17 cellular contexts compared by ENCODE assay signal in the genomic region with DNA sequence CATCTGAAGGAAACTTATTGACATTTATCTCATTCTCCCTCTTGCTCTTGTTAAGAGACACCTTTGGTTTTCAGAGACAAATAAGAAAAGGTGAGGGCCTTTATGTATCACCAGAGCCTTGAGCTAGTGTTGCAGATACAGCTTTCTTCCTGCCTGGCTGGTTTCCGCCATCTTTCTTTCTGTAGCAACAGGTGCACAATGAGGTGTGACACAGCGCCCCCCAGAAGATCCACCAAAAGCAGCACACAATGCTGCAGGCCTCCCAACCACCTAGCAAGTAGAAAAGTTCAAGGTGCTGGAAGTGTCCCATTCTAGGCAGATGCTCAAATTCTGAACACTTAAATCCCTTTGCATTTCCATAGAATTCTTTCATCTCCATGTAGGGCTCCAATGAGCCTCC.
"Had no signal": no experiment of that assay in that cellular context is flagged by ENCODE, and none has a peak within 500 bp of the region (broad histone marks: within the 10 kb centered on the region; RNA-seq: fewer than 3 reads in every experiment).

No MANE protein-coding gene starts in this region.

- H3K4me3 Mint-ChIP-seq: activated CD4-positive, alpha-beta T cell treated with anti-CD3 and anti-CD28 coated beads, Interleukin-2, amount 10 ng/mL, durations not matched to agents 7 days and 5 days; activated naive CD4-positive, alpha-beta T cell treated with anti-CD3 and anti-CD28 coated beads, Interleukin-2, amount 10 ng/mL, durations not matched to agents 7 days and 5 days; activated T-helper 17 cell treated with anti-CD3 and anti-CD28 coated beads, Interleukin-2, amount 50 U/mL, for 72 hours; neural progenitor cell had no signal

- H3K4me3 ChIP-seq: body of pancreas, lower lobe of right lung, neural progenitor cell, thoracic aorta, upper lobe of right lung had no signal

- H3K36me3 ChIP-seq: lower lobe of right lung, neural progenitor cell, upper lobe of right lung had no signal

- H3K4me2 ChIP-seq: neural progenitor cell had no signal

- H3K27ac Mint-ChIP-seq: activated CD4-positive, alpha-beta T cell treated with anti-CD3 and anti-CD28 coated beads, Interleukin-2, amount 10 ng/mL, durations not matched to agents 7 days and 5 days; activated naive CD4-positive, alpha-beta T cell treated with anti-CD3 and anti-CD28 coated beads, Interleukin-2, amount 10 ng/mL, durations not matched to agents 7 days and 5 days; neural progenitor cell had no signal

- DNase-seq: activated CD4-positive, alpha-beta T cell treated with anti-CD3 and anti-CD28 coated beads, Interleukin-2, amount 10 ng/mL, durations not matched to agents 7 days and 5 days; activated CD4-positive, CD25-positive, alpha-beta regulatory T cell; activated naive CD4-positive, alpha-beta T cell treated with anti-CD3 and anti-CD28 coated beads, Interleukin-2, amount 10 ng/mL, durations not matched to agents 7 days and 5 days; amygdala; body of pancreas; central memory CD4-positive, alpha-beta T cell; cortex of kidney; effector CD8-positive, alpha-beta T cell; foreskin keratinocyte; glutamatergic neuron; left colon; lower lobe of right lung; upper lobe of right lung had no signal

- ATAC-seq: activated T-helper 17 cell treated with anti-CD3 and anti-CD28 coated beads, Interleukin-2, amount 50 U/mL, for 72 hours; body of pancreas; foreskin keratinocyte; left colon; lower lobe of right lung; sciatic nerve; upper lobe of right lung had no signal

- H3K9ac ChIP-seq: neural progenitor cell had no signal

- H3K4me1 ChIP-seq: foreskin keratinocyte, lower lobe of right lung, neural progenitor cell, upper lobe of right lung had no signal

- H3K4me1 Mint-ChIP-seq: neural progenitor cell had no signal

- H3K27me3 ChIP-seq: body of pancreas, foreskin keratinocyte, neural progenitor cell, upper lobe of right lung had no signal

- H3K27me3 Mint-ChIP-seq: activated CD4-positive, alpha-beta T cell treated with anti-CD3 and anti-CD28 coated beads, Interleukin-2, amount 10 ng/mL, durations not matched to agents 7 days and 5 days; activated naive CD4-positive, alpha-beta T cell treated with anti-CD3 and anti-CD28 coated beads, Interleukin-2, amount 10 ng/mL, durations not matched to agents 7 days and 5 days; activated T-helper 17 cell treated with anti-CD3 and anti-CD28 coated beads, Interleukin-2, amount 50 U/mL, for 72 hours had no signal

- H2AFZ ChIP-seq: neural progenitor cell had no signal

- H3K27ac ChIP-seq: body of pancreas, foreskin keratinocyte, lower lobe of right lung, neural progenitor cell, thoracic aorta, upper lobe of right lung had no signal

- H3K9me3 ChIP-seq: body of pancreas, lower lobe of right lung, thoracic aorta, upper lobe of right lung had no signal
